In the genomic region with DNA sequence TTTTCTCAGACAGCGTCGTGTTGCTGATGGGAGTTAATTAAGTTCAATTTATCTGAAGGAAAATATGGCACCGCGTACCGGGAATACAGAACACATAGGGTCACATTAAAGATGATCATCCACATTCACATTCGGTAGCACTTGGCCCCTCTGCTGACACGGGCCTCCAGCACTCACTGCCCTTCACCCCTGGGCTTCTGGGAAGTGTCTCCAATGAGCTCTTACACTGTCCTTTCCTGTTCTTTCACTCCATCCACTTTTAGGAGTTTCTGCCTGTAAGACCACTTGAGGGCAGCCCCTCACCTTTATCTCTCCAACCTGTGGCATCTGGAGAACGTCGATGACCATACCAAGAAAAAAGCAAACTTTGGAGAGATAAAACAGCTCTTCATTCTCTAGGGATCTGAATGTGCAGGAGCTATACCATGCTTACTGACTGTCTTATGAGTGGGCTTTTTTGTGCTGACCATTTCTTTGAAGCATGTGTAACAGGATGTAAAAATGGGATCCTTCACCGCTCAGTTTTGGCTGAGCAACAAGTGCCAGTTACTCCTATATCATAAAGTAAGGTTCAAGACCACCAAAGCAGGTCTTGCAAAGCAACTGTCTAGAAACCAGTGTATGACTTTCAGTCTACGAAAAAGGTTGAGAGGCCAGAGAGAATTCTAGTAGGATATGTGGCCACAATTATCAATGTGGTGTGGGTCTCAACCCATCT, we compare ENCODE assay signal across 8 cellular contexts. TPM values are rescaled to one million over a fixed set of nuclear protein-coding genes. Genes with fewer than 3 reads are reported as not detected.
DNase-seq lines count a peak whose midpoint lies in the region; ATAC-seq and TF ChIP-seq lines count a peak whose summit lies in the region.

No MANE protein-coding gene starts in this region.

- H3K36me3 ChIP-seq in breast epithelium: no peaks in the 10 kb centered on the region

- peak overlapping the region; percentile 86 to 93 for H3K27ac ChIP-seq in breast epithelium

- no peaks in the 10 kb centered on the region for H3K9me3 ChIP-seq in breast epithelium

- peak; percentile 24 for DNase-seq in ELF-1 (ENCODE audit: low read depth, low spot score)
- DNase-seq in NCI-H146 (lab: John Stamatoyannopoulos, UW): peak; percentile 48
- no peak for DNase-seq in breast epithelium (ENCODE audit: low spot score in 2 of 2)
- peak; percentile 4 for DNase-seq in midbrain (lab: John Stamatoyannopoulos, UW)
- DNase-seq in effector CD4-positive, alpha-beta T cell: no peak
- no peak for DNase-seq in NCI-H1930 (lab: John Stamatoyannopoulos, UW)
- DNase-seq in GM19238 (ENCODE audit: insufficient read length, low spot score): no peak

- H3K27me3 ChIP-seq in breast epithelium: no peaks in the 10 kb centered on the region

- no peak for TF ChIP-seq CTCF in breast epithelium (IDR thresholded peaks at IDR 0.05)

- H3K4me1 ChIP-seq in breast epithelium: no peaks in the 10 kb centered on the region

- no peak for ATAC-seq in GM18867 (IDR thresholded peaks at IDR 0.05; ENCODE audit: unreplicated experiment)

- peak overlapping the region; percentile 73 to 78 (median 74) for H3K4me3 ChIP-seq in breast epithelium

- intact Hi-C loops in breast epithelium (cut with DNase I; ENCODE audit: low total_unique reads): no loop called here

- TF ChIP-seq POLR2A in breast epithelium (IDR thresholded peaks at IDR 0.05): no peak

RNA-seq across cellular contexts. Expression of a gene that starts 1.1 kb away (rescaled TPM):
- 10 to 100 TPM; 31.8 to 47.5 (median 41.9) TPM for total RNA-seq in breast epithelium

RNA-seq across cellular contexts. Expression of a gene that starts 32.1 kb away (rescaled TPM):
- total RNA-seq in breast epithelium: 1 to 10 TPM in 2 of 3 donors, under 1 TPM in 1; 0.64 to 2.6 (median 1.2) TPM

Comparison
In these comparisons a context has a peak if more than half of its experiments do, and no peak if none do; other contexts are left out.
1. DNase-seq: peak in ELF-1 (single experiment), NCI-H146 (single experiment) and midbrain (single experiment); none in breast epithelium (0 of 2), effector CD4-positive, alpha-beta T cell (single experiment), NCI-H1930 (0 of 2) and GM19238 (single experiment).